Comparison of ENCODE assay signal across 8 cellular contexts in the genomic region with DNA sequence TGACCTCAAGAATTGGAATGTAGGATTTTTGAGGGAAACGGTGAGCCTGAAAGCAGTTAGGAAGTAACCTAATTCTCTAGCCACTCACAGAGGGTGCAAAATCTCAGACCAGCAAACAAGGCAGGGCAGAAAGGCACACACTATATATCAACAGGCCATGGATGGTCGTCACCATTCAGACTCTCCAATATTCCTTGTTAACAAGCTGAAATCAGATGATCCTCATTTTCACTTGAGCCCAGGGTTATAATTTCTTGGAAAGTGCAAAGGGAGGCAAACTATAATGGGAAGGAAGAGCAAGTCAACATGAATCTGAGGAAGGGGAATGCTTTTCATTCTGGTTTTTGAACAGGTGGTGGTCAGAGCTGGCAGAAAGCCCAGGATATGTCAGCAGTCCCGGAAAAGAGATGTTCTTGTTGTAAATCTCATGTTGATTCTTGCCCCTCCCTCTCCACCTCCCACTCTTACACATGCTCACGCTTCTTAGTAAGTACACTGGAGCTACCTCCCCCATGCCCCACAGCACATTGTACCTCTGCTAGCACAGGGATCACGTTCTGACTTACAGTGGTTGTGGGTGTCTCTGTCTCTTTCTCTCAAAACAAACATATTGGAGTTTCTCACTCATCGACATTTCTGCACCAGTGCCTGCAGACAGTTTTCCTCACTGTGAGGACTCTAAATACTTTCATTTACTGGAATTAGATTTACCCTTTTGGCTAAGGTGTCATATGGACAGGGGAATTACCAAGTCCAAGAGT.
DNase-seq lines count a peak whose midpoint lies in the region; ATAC-seq and TF ChIP-seq lines count a peak whose summit lies in the region.

No MANE protein-coding gene starts in this region.

- intact Hi-C loops in left colon (cut with DNase I, micrococcal nuclease) = no loop called here

- peak; percentile 73 for DNase-seq in activated effector memory CD4-positive, alpha-beta T cell treated with anti-CD3 and anti-CD28 coated beads, Interleukin-2, amount 50 U/mL, for 16 hours
- DNase-seq in activated effector memory CD4-positive, alpha-beta T cell treated with Interleukin-2 at 50 U/mL for 16 hours = no peak
- DNase-seq in NCI-H345 treated with DMSO at 0.1 percent for 48 hours (lab: John Stamatoyannopoulos, UW; ENCODE audit: unreplicated experiment) (peak; percentile 95), activated T-cell treated with anti-CD3 and anti-CD28 coated beads for 48 hours (ENCODE audit: low read depth) (peak; percentile 37), left colon (peak; percentile 64 to 81), coronary artery (ENCODE audit: low spot score) (no peak)
- peak; percentile 54 to 61 for DNase-seq in stimulated activated CD8-positive, alpha-beta memory T cell treated with anti-CD3 and anti-CD28 coated beads, Interleukin-7, amount 100 ng/mL, for 4 hours (ENCODE audit: low read depth in 2 of 2)

- H3K4me3 ChIP-seq in coronary artery = no peak overlapping the region

- no peak for TF ChIP-seq CTCF in coronary artery (IDR thresholded peaks at IDR 0.05)

- peak overlapping the region in 1 of 2 donors; percentile 24 for H3K27ac ChIP-seq in coronary artery

- ATAC-seq in HG03103 (IDR thresholded peaks at IDR 0.05; ENCODE audit: low read depth, unreplicated experiment) = peak; percentile 67
- ATAC-seq in left colon = peak; percentile 83

Comparison
In these comparisons a context has a peak if more than half of its experiments do, and no peak if none do; other contexts are left out.
1. DNase-seq: peak in activated effector memory CD4-positive, alpha-beta T cell treated with anti-CD3 and anti-CD28 coated beads, Interleukin-2, amount 50 U/mL, for 16 hours (single experiment), NCI-H345 treated with DMSO at 0.1 percent for 48 hours (single experiment), activated T-cell treated with anti-CD3 and anti-CD28 coated beads for 48 hours (single experiment), left colon (2 of 2) and stimulated activated CD8-positive, alpha-beta memory T cell treated with anti-CD3 and anti-CD28 coated beads, Interleukin-7, amount 100 ng/mL, for 4 hours (2 of 2); none in activated effector memory CD4-positive, alpha-beta T cell treated with Interleukin-2 at 50 U/mL for 16 hours (single experiment) and coronary artery (single experiment).